9 cellular contexts compared by ENCODE assay signal in genomic region chr7:28957822-28958234, GRCh38. TPM values are rescaled to one million over a fixed set of nuclear protein-coding genes. Genes with fewer than 3 reads are reported as not detected.
DNase-seq lines count a peak whose midpoint lies in the region; ATAC-seq, FAIRE-seq and TF ChIP-seq lines count a peak whose summit lies in the region.
"Had no signal": no experiment of that assay in that cellular context is flagged by ENCODE, and none has a peak within 500 bp of the region (broad histone marks: within the 10 kb centered on the region; RNA-seq: fewer than 3 reads in every experiment).

No MANE protein-coding gene starts in this region.

- intact Hi-C loops in right lobe of liver (cut with DNase I): no loop called here
- intact Hi-C loops in testis (cut with DNase I; ENCODE audit: low total_unique reads): no loop called here

- H3K27ac ChIP-seq in right lobe of liver (no peak overlapping the region), testis (no peak overlapping the region)
- no peak overlapping the region for H3K27ac ChIP-seq in effector memory CD4-positive, alpha-beta T cell (ENCODE audit: insufficient read depth, low read length, poor library complexity, severe bottlenecking)

- no peaks in the 10 kb centered on the region for H3K36me3 ChIP-seq in bronchial epithelial cell (ENCODE audit: control insufficient read depth, insufficient read depth, low read length)
- no peaks in the 10 kb centered on the region for H3K36me3 ChIP-seq in right lobe of liver
- H3K36me3 ChIP-seq in testis (ENCODE audit: low read depth, missing control alignments): no peaks in the 10 kb centered on the region
- no peaks in the 10 kb centered on the region for H3K36me3 ChIP-seq in effector memory CD4-positive, alpha-beta T cell (ENCODE audit: control insufficient read depth, insufficient read depth, low read length)

- TF ChIP-seq CTCF in bronchial epithelial cell (IDR thresholded peaks at IDR 0.05; ENCODE audit: insufficient read depth, low read length, severe bottlenecking) (no peak), right lobe of liver (IDR thresholded peaks at IDR 0.05) (no peak), testis (IDR thresholded peaks at IDR 0.05) (no peak)

- 3% methylated on average over 11 of the region's 43 CpGs for WGBS in right lobe of liver (ENCODE audit: insufficient coverage, low coverage, low lambda C conversion rate, missing lambda C conversion rate)
- 1 to 3% methylated on average over 12 to 43 of the region's 43 CpGs for WGBS in testis, 2 donors

- peaks cover 25% of the 10 kb centered on the region for H3K27me3 ChIP-seq in bronchial epithelial cell (ENCODE audit: control insufficient read depth, insufficient read depth, low read length)
- H3K27me3 ChIP-seq in right lobe of liver: no peaks in the 10 kb centered on the region
- H3K27me3 ChIP-seq in testis: no peaks in the 10 kb centered on the region
- H3K27me3 ChIP-seq in effector memory CD4-positive, alpha-beta T cell (replicated peaks; ENCODE audit: control insufficient read depth, insufficient read depth, low read length, poor library complexity, severe bottlenecking): peaks cover 14% of the 10 kb centered on the region

- H3K9me3 ChIP-seq in right lobe of liver (no peaks in the 10 kb centered on the region), testis (no peaks in the 10 kb centered on the region)
- H3K9me3 ChIP-seq in effector memory CD4-positive, alpha-beta T cell (ENCODE audit: control insufficient read depth, low read length): no peaks in the 10 kb centered on the region

- FAIRE-seq in bronchial epithelial cell (lab: Jason Lieb, UNC): no peak

- H3K4me1 ChIP-seq in right lobe of liver (peaks cover 0 to 33% (median 4%) of the 10 kb centered on the region in 4 donors), testis (peaks cover 7% of the 10 kb centered on the region)
- H3K4me1 ChIP-seq in effector memory CD4-positive, alpha-beta T cell (ENCODE audit: control insufficient read depth, insufficient read depth, low read length, poor library complexity, severe bottlenecking): peaks cover 12% of the 10 kb centered on the region

- TF ChIP-seq POLR2A in right lobe of liver (IDR thresholded peaks at IDR 0.05) (no peak), testis (IDR thresholded peaks at IDR 0.05) (no peak)

- H3K4me3 ChIP-seq in bronchial epithelial cell (ENCODE audit: low read depth, low read length) (peak overlapping the region; percentile 27), right lobe of liver (peak overlapping the region; percentile 32 to 42 (median 33)), testis (peak overlapping the region; percentile 51 to 54)
- H3K4me3 ChIP-seq in effector memory CD4-positive, alpha-beta T cell (ENCODE audit: insufficient read depth, low read depth, low read length, poor library complexity, severe bottlenecking): no peak overlapping the region

- DNase-seq in DMS153 treated with DMSO at 0.1 percent for 48 hours (lab: John Stamatoyannopoulos, UW; ENCODE audit: unreplicated experiment) (peak; percentile 89), DMS153 (lab: John Stamatoyannopoulos, UW) (no peak), bronchial epithelial cell (ENCODE audit: low read depth) (no peak), right lobe of liver (peak in 2 of 3 donors; percentile 22 to 57), testis (no peak)
- no peak for DNase-seq in effector memory CD4-positive, alpha-beta T cell
- DNase-seq: 8988T had no signal

- ATAC-seq in right lobe of liver (no peak), GM21723 (IDR thresholded peaks at IDR 0.05; ENCODE audit: unreplicated experiment) (no peak), HG03565 (IDR thresholded peaks at IDR 0.05; ENCODE audit: unreplicated experiment) (no peak)

RNA-seq across cellular contexts. Expression of gene TRIL, which starts 0.3 kb away (rescaled TPM):
- total RNA-seq in bronchial epithelial cell (under 0.01 TPM in 1 of 2 replicates, not detected in the other), right lobe of liver (under 1 TPM; 0.12 to 0.29 (median 0.21) TPM), testis (1 to 10 TPM in 1 of 2 donors, under 1 TPM in 1; 0.99 to 1.3 TPM)
- polyA plus RNA-seq in testis (ENCODE audit: insufficient read depth, low read depth, low replicate concordance): 2.0 TPM

Comparison
In these comparisons a context has a peak if more than half of its experiments do, and no peak if none do; other contexts are left out.
1. DNase-seq: peak in DMS153 treated with DMSO at 0.1 percent for 48 hours (single experiment) and right lobe of liver (2 of 3); none in DMS153 (single experiment), bronchial epithelial cell (single experiment), testis (single experiment) and effector memory CD4-positive, alpha-beta T cell (0 of 3).